In genomic region chr11:10309163-10310093, GRCh38 we compare ENCODE assay signal across 8 cellular contexts. TPM values are rescaled to one million over a fixed set of nuclear protein-coding genes. Genes with fewer than 3 reads are reported as not detected.
A peak's percentile ranks its signal among the peaks of the same experiment; 100 is the strongest.
DNase-seq lines count a peak whose midpoint lies in the region; ATAC-seq, FAIRE-seq and TF ChIP-seq lines count a peak whose summit lies in the region.

No MANE protein-coding gene starts in this region.

- H3K79me2 ChIP-seq in GM12878 (ENCODE audit: control insufficient read depth, insufficient read depth, low read length) = no peaks in the 10 kb centered on the region

- FAIRE-seq in GM12878 (lab: Jason Lieb, UNC) = no peak

- no peak for TF ChIP-seq RAD21 in GM12878 (IDR thresholded peaks at IDR 0.05; ENCODE audit: insufficient read depth, low read depth, low read length)

- CTCF ChIA-PET in GM12878 (lab: Yijun Ruan, JAX) = interaction anchor here (0.8 to 5.3 kb wide), 14 partner anchors 8 to 1395 kb away, joined by 3 to 91 read pairs (median 10); no protein-coding TSS in a partner anchor

- H3K27ac ChIP-seq in GM12878 (ENCODE audit: control insufficient read depth, insufficient read depth) = 0 out of 2 replicates have a peak overlapping the region, but pooled peaks have one; percentile 19
- H3K27ac ChIP-seq in aorta (ENCODE audit: low read depth in 1 of 2, low read length in 2 of 2) = peak overlapping the region in 1 of 2 donors; percentile 8

- no peak for TF ChIP-seq CTCF in GM12878 (IDR thresholded peaks at IDR 0.05 in 2 of 3, conservative IDR thresholded peaks at IDR 0.05 in 1 of 3; ENCODE audit: control insufficient read depth in 2 of 3, extremely low read depth in 1 of 3, insufficient read depth in 1 of 3, low read depth in 3 of 3, low read length in 3 of 3)

- no peaks in the 10 kb centered on the region for H4K20me1 ChIP-seq in GM12878 (ENCODE audit: control insufficient read depth, insufficient read depth)

- peaks cover 3% of the 10 kb centered on the region; the same call in 2 of the 3 replicates for H3K9me3 ChIP-seq in GM12878 (replicated peaks; ENCODE audit: control insufficient read depth, insufficient read depth, low read length)
- no peaks in the 10 kb centered on the region for H3K9me3 ChIP-seq in aorta (ENCODE audit: control insufficient read depth, low read length)

- in situ Hi-C loops in GM12878 (cut with MboI) = loop anchor here (10.0 kb wide), 1 partner anchor 695 kb away; no protein-coding TSS in a partner anchor

- no peak for TF ChIP-seq POLR2A in GM12878 (IDR thresholded peaks at IDR 0.05; ENCODE audit: low read depth, low read length)

- H3K36me3 ChIP-seq in GM12878 (ENCODE audit: control insufficient read depth in 2 of 2, insufficient read depth in 2 of 2, low read length in 1 of 2) = no peaks in the 10 kb centered on the region
- no peaks in the 10 kb centered on the region for H3K36me3 ChIP-seq in aorta (ENCODE audit: control insufficient read depth in 1 of 2, insufficient read depth in 2 of 2, low read length in 1 of 2)

- H2AFZ ChIP-seq in GM12878 (ENCODE audit: control insufficient read depth, low read depth, low read length) = no peak overlapping the region

- no TSS peak for BruUV-seq in GM12878 (replicated peaks; lab: Mats Ljungman, UMichigan)

- POLR2A ChIA-PET in GM12878 (lab: Charles Lee) = interaction anchor here (0.6 to 1.9 kb wide), 4 partner anchors 8 to 696 kb away, joined by 3 to 8 read pairs (median 5); no protein-coding TSS in a partner anchor

- ATAC-seq in Right ventricle myocardium superior (ENCODE audit: poor library complexity) (peak; percentile 23), Right ventricle myocardium inferior (no peak), GM12878 (no peak), left lobe of liver (peak; percentile 18), aorta (ENCODE audit: low FRiP score) (no peak), GM21717 (IDR thresholded peaks at IDR 0.05; ENCODE audit: unreplicated experiment) (no peak)

- no peak for TF ChIP-seq EP300 in GM12878 (IDR thresholded peaks at IDR 0.05; ENCODE audit: borderline replicate concordance in 1 of 2, control insufficient read depth in 1 of 2, low read depth in 2 of 2, low read length in 2 of 2)

- H3K4me3 ChIP-seq in GM12878 (no peak overlapping the region), aorta (ENCODE audit: low read length in 2 of 2) (no peak overlapping the region)

- H3K27me3 ChIP-seq in GM12878 (replicated peaks in 1 of 2; ENCODE audit: control insufficient read depth in 2 of 2, insufficient read depth in 2 of 2, low read length in 1 of 2) (peaks cover 24 to 27% of the 10 kb centered on the region in 2 experiments), aorta (ENCODE audit: control insufficient read depth in 1 of 2, insufficient read depth in 2 of 2, low read length in 1 of 2) (no peaks in the 10 kb centered on the region)

- SMC1A ChIA-PET in GM12878 (lab: Charles Lee; ENCODE audit: uncharacterized antibody, unreplicated experiment) = interaction anchor here (0.6 to 5.1 kb wide), 14 partner anchors 8 to 561 kb away, joined by 3 to 41 read pairs (median 5); no protein-coding TSS in a partner anchor

- H3K4me1 ChIP-seq in GM12878 (ENCODE audit: control insufficient read depth, insufficient read depth, low read length) (peaks cover 38% of the 10 kb centered on the region), aorta (ENCODE audit: control insufficient read depth in 1 of 2, insufficient read depth in 2 of 2, low read length in 2 of 2) (no peaks in the 10 kb centered on the region)

- intact Hi-C loops in Right ventricle myocardium superior (cut with DNase I) (loop anchor here (5.0 to 10.0 kb wide), 4 partner anchors 102 to 552 kb away; no protein-coding TSS in a partner anchor), Right ventricle myocardium inferior (cut with DNase I) (loop anchor here (2.0 to 5.0 kb wide), 6 partner anchors 57 to 737 kb away; partner anchors contain the start of gene WEE1), GM12878 (cut with micrococcal nuclease; ENCODE audit: unreplicated experiment) (loop anchor here (10.0 kb wide), 1 partner anchor 695 kb away; no protein-coding TSS in a partner anchor), aorta (cut with DNase I) (loop anchor here (5.0 to 10.0 kb wide), 5 partner anchors 102 to 552 kb away; no protein-coding TSS in a partner anchor)

- DNase-seq in Right ventricle myocardium superior (peak; percentile 78), Right ventricle myocardium inferior (ENCODE audit: missing footprints) (no peak), GM12878 (ENCODE audit: low read depth, low spot score) (no peak), left lobe of liver (ENCODE audit: low spot score) (peak; percentile 88), aorta (peak; percentile 78 to 87), NCI-H1436 treated with DMSO at 0.1 percent for 48 hours (lab: John Stamatoyannopoulos, UW) (no peak)
- DNase-seq in NK-92 treated with Interleukin-12 subunit alpha and Interleukin-12 subunit beta, amount 100 ng/mL, for 24 hours (lab: John Stamatoyannopoulos, UW) = no peak

- no peak overlapping the region for H3K9ac ChIP-seq in GM12878 (ENCODE audit: control insufficient read depth, insufficient read depth, low read length)

- H3K4me2 ChIP-seq in GM12878 (ENCODE audit: control insufficient read depth, insufficient read depth) = peak overlapping the region; percentile 13; the same call in 1 of the 2 replicates

- RAD21 ChIA-PET in GM12878 (lab: Charles Lee; ENCODE audit: unreplicated experiment) = interaction anchor here (0.7 to 4.3 kb wide), 15 partner anchors 9 to 551 kb away, joined by 3 to 24 read pairs (median 6); no protein-coding TSS in a partner anchor

- 73% methylated on average over 12 of the region's 12 CpGs for WGBS in GM12878 (ENCODE audit: insufficient coverage, insufficient replicate concordance, low lambda C conversion rate, missing lambda C conversion rate)
- 34 to 40% methylated on average over 12 of the region's 12 CpGs for WGBS in aorta, 2 donors

TF ChIP-seq in GM12878, 131 proteins besides CTCF, POLR2A, EP300 and RAD21:
- TF ChIP-seq MTA3 (IDR thresholded peaks at IDR 0.05; ENCODE audit: borderline replicate concordance, low read length) (no peak), EZH2 (IDR thresholded peaks at IDR 0.05; ENCODE audit: borderline replicate concordance, control insufficient read depth, low read depth, low read length) (no peak), IKZF1 (conservative IDR thresholded peaks at IDR 0.05) (0 out of 2 replicates have a peak, but pooled peaks have one; percentile 11)
- TF ChIP-seq, protein P1, sequence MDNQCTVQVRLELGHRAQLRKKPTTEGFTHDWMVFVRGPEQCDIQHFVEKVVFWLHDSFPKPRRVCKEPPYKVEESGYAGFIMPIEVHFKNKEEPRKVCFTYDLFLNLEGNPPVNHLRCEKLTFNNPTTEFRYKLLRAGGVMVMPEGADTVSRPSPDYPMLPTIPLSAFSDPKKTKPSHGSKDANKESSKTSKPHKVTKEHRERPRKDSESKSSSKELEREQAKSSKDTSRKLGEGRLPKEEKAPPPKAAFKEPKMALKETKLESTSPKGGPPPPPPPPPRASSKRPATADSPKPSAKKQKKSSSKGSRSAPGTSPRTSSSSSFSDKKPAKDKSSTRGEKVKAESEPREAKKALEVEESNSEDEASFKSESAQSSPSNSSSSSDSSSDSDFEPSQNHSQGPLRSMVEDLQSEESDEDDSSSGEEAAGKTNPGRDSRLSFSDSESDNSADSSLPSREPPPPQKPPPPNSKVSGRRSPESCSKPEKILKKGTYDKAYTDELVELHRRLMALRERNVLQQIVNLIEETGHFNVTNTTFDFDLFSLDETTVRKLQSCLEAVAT (IDR thresholded peaks at IDR 0.05) = no peak

RNA-seq across cellular contexts. Expression of gene ADM, which starts 4.6 kb away (rescaled TPM):
- total RNA-seq in Right ventricle myocardium superior = 10.3 TPM
- 14.1 TPM for total RNA-seq in Right ventricle myocardium inferior
- total RNA-seq in GM12878 (2013; cell fraction: nucleolus; rRNA removed) = 9.9 and 12.6 TPM in 2 replicates
- total RNA-seq in GM12878 (2014; rRNA removed) = not detected in 2 replicates
- not detected in 2 replicates for total RNA-seq in GM12878 (2014; rRNA removed; fragmentation: Illumina TruSeq; extraction: Trizol)
- total RNA-seq in GM12878 (2021) = 0.21 TPM in 1 of 2 replicates, not detected in the other
- 1.3 TPM for polyA plus RNA-seq in GM12878 (2011; ENCODE audit: low read depth)
- 2.7 and 4.2 TPM in 2 replicates for polyA plus RNA-seq in GM12878 (2011; rRNA removed)
- 5.5 and 8.1 TPM in 2 replicates for polyA plus RNA-seq in GM12878 (2011; cell fraction: cytosol; rRNA removed)
- polyA plus RNA-seq in GM12878 (2011; cell fraction: nucleus; rRNA removed) = 3.5 and 8.1 TPM in 2 replicates
- 1.3 and 3.2 TPM in 2 replicates for polyA plus RNA-seq in GM12878 (2012)
- not detected in 2 replicates for polyA plus RNA-seq in GM12878 (2014; fragmentation: Illumina TruSeq; extraction: Trizol)
- polyA plus RNA-seq in GM12878 (2014; fragmentation: Nextera tagmentation; extraction: Ambion mirVana) = not detected
- polyA plus RNA-seq in GM12878 (2014; rRNA removed) = not detected in 2 replicates
- under 1 TPM in 1 of 2 experiments, not detected in 1; 0.11 TPM for polyA plus RNA-seq in GM12878 (2016; fragmentation: Nextera tagmentation; extraction: Ambion mirVana)
- 1.3 and 11.4 TPM in 2 replicates for polyA minus RNA-seq in GM12878 (2011; rRNA and poly(A)+ RNA removed)
- polyA minus RNA-seq in GM12878 (2011; cell fraction: cytosol; rRNA and poly(A)+ RNA removed) = 2.0 and 3.3 TPM in 2 replicates
- polyA minus RNA-seq in GM12878 (2011; cell fraction: nucleus; rRNA and poly(A)+ RNA removed) = 3.3 and 5.6 TPM in 2 replicates
- 9.6 TPM for total RNA-seq in left lobe of liver
- 10 to 100 TPM; 31.9 to 76.1 TPM for total RNA-seq in aorta
- polyA plus RNA-seq in aorta = 1 to 10 TPM; 1.5 to 3.1 TPM

RNA-seq across cellular contexts. Expression of gene SBF2, which starts 15.4 kb away (rescaled TPM):
- total RNA-seq in Right ventricle myocardium superior (18.3 TPM), Right ventricle myocardium inferior (16.7 TPM), GM12878 (2014; rRNA removed) (0.65 and 1.6 TPM in 2 replicates), GM12878 (2014; rRNA removed; fragmentation: Illumina TruSeq; extraction: Trizol) (0.92 and 1.1 TPM in 2 replicates), GM12878 (2021) (0.62 and 0.96 TPM in 2 replicates), left lobe of liver (16.7 TPM), aorta (10 to 100 TPM; 76.8 to 82.0 TPM)
- total RNA-seq in GM12878 (2013; cell fraction: nucleolus; rRNA removed) = 21.9 and 24.8 TPM in 2 replicates
- polyA plus RNA-seq in GM12878 (2011; ENCODE audit: low read depth) = 1.8 TPM
- polyA plus RNA-seq in GM12878 (2011; rRNA removed) (1.7 and 2.3 TPM in 2 replicates), GM12878 (2014; fragmentation: Illumina TruSeq; extraction: Trizol) (0.35 and 1.3 TPM in 2 replicates), GM12878 (2014; fragmentation: Nextera tagmentation; extraction: Ambion mirVana) (under 1 TPM; 0.24 to 0.26 TPM), GM12878 (2014; rRNA removed) (0.38 and 1.1 TPM in 2 replicates), GM12878 (2016; fragmentation: Nextera tagmentation; extraction: Ambion mirVana) (1 to 10 TPM; 2.1 to 2.2 TPM), aorta (10 to 100 TPM in 1 of 2 donors, 1 to 10 TPM in 1; 6.4 to 18.3 TPM)
- 0.88 and 1.1 TPM in 2 replicates for polyA plus RNA-seq in GM12878 (2011; cell fraction: cytosol; rRNA removed)
- 2.2 and 2.4 TPM in 2 replicates for polyA plus RNA-seq in GM12878 (2011; cell fraction: nucleus; rRNA removed)
- polyA plus RNA-seq in GM12878 (2012) = 1.3 and 2.3 TPM in 2 replicates
- polyA minus RNA-seq in GM12878 (2011; rRNA and poly(A)+ RNA removed) = 5.1 and 5.2 TPM in 2 replicates
- polyA minus RNA-seq in GM12878 (2011; cell fraction: cytosol; rRNA and poly(A)+ RNA removed) = 2.0 and 3.2 TPM in 2 replicates
- polyA minus RNA-seq in GM12878 (2011; cell fraction: nucleus; rRNA and poly(A)+ RNA removed) = 3.7 and 5.0 TPM in 2 replicates

Comparison
In these comparisons a context has a peak if more than half of its experiments do, and no peak if none do; other contexts are left out.
1. ATAC-seq: peak in Right ventricle myocardium superior (single experiment) and left lobe of liver (single experiment); none in Right ventricle myocardium inferior (single experiment), GM12878 (single experiment), aorta (single experiment) and GM21717 (single experiment).
2. DNase-seq: peak in Right ventricle myocardium superior (single experiment), left lobe of liver (single experiment) and aorta (2 of 2); none in Right ventricle myocardium inferior (single experiment), GM12878 (single experiment), NK-92 treated with Interleukin-12 subunit alpha and Interleukin-12 subunit beta, amount 100 ng/mL, for 24 hours (single experiment) and NCI-H1436 treated with DMSO at 0.1 percent for 48 hours (single experiment).